Comparison of ENCODE assay signal across 8 cellular contexts in the genomic region with DNA sequence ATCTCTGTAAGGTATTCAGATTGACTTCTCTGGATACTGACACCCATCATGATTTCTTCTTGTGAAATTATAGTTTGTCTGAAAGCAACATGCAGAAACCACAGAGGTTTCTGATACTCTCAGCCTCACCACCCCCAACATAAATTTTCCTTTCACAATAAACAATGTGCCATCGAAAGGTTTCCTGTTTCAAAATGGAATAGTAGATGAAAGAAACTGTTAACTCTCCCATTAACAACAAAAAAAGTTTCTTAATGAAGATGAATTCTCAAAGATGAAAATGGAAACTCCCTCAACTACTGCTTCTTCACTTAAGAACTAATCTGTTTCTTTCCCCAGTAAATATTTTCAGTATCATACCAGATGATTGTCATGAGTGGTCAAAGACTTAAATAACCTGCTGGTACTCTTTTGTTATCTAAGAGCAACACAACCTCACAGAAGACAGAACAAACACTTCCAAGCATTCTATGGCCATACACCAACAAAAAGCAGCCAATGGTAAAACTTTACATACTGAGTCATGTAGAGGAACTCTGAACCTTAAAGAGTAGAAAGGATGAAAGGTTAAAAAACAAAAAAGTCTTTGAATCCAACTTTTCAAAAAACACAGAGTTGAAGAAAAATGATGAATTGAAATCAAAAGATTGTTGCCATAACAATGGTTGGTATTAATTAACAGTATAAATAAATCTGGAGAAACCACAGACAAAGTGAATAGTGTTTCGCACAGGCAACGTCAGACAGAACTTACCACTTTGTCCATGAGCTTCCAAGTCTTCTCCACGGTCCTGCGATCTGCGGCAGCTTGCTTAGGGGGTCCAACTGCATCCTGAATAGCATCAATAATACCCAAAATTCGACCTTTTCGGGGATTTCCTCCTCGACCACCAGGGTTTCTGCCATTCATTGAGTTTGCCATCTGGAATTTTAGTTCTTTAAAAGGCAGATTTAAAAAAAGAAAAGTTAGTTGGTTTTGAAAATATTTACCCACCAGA. TPM values are rescaled to one million over a fixed set of nuclear protein-coding genes. Genes with fewer than 3 reads are reported as not detected.
DNase-seq lines count a peak whose midpoint lies in the region; ATAC-seq and TF ChIP-seq lines count a peak whose summit lies in the region.

No MANE protein-coding gene starts in this region.

- peak overlapping the region; percentile 98 for H3K27ac Mint-ChIP-seq in activated naive CD8-positive, alpha-beta T cell treated with anti-CD3 and anti-CD28 coated beads, Interleukin-2, amount 10 ng/mL, durations not matched to agents 7 days and 5 days

- DNase-seq in GM10266 (ENCODE audit: extremely low spot score), result peak; percentile 63
- DNase-seq in HT-29 (ENCODE audit: low spot score), result peak; percentile 33
- no peak for DNase-seq in activated naive CD8-positive, alpha-beta T cell treated with anti-CD3 and anti-CD28 coated beads, Interleukin-2, amount 10 ng/mL, durations not matched to agents 7 days and 5 days
- DNase-seq in iris pigment epithelial cell (ENCODE audit: low read depth), result peak; percentile 65
- DNase-seq in stromal cell of bone marrow (ENCODE audit: low read depth), result peak; percentile 46
- no peak for DNase-seq in NCI-H1694 treated with DMSO at 0.1 percent for 48 hours (lab: John Stamatoyannopoulos, UW)
- no peak for DNase-seq in NCI-H345 treated with DMSO at 0.1 percent for 48 hours (lab: John Stamatoyannopoulos, UW; ENCODE audit: unreplicated experiment)

- peaks cover 31% of the 10 kb centered on the region for H3K36me3 Mint-ChIP-seq in activated naive CD8-positive, alpha-beta T cell treated with anti-CD3 and anti-CD28 coated beads, Interleukin-2, amount 10 ng/mL, durations not matched to agents 7 days and 5 days

- POLR2A ChIA-PET in activated naive CD8-positive, alpha-beta T cell treated with anti-CD3 and anti-CD28 coated beads, Interleukin-2, amount 10 ng/mL, durations not matched to agents 7 days and 5 days (lab: Charles Lee), result interaction anchor here (0.5 to 3.9 kb wide), 12 partner anchors 10 to 439 kb away, joined by 3 to 19 read pairs (median 4); no protein-coding TSS in a partner anchor

- H3K27me3 Mint-ChIP-seq in activated naive CD8-positive, alpha-beta T cell treated with anti-CD3 and anti-CD28 coated beads, Interleukin-2, amount 10 ng/mL, durations not matched to agents 7 days and 5 days, result no peaks in the 10 kb centered on the region

- TF ChIP-seq CTCF in GM10266 (IDR thresholded peaks at IDR 0.05; ENCODE audit: control insufficient read depth, insufficient read depth, low read depth, missing control alignments), result no peak

- peaks cover 31% of the 10 kb centered on the region for H3K4me1 Mint-ChIP-seq in activated naive CD8-positive, alpha-beta T cell treated with anti-CD3 and anti-CD28 coated beads, Interleukin-2, amount 10 ng/mL, durations not matched to agents 7 days and 5 days

- ATAC-seq in GM21423 (IDR thresholded peaks at IDR 0.05; ENCODE audit: unreplicated experiment), result peak; percentile 28
- no peak for ATAC-seq in activated naive CD8-positive, alpha-beta T cell treated with anti-CD3 and anti-CD28 coated beads, Interleukin-2, amount 10 ng/mL, durations not matched to agents 7 days and 5 days (ENCODE audit: low read depth)

- no peaks in the 10 kb centered on the region for H3K9me3 Mint-ChIP-seq in activated naive CD8-positive, alpha-beta T cell treated with anti-CD3 and anti-CD28 coated beads, Interleukin-2, amount 10 ng/mL, durations not matched to agents 7 days and 5 days

- H3K4me3 Mint-ChIP-seq in activated naive CD8-positive, alpha-beta T cell treated with anti-CD3 and anti-CD28 coated beads, Interleukin-2, amount 10 ng/mL, durations not matched to agents 7 days and 5 days, result peak overlapping the region; percentile 93

RNA-seq across cellular contexts. Expression of gene CBLB, which starts 1.9 kb away (rescaled TPM):
- 3.8 and 8.3 TPM in 2 replicates for total RNA-seq in HT-29 (2014; rRNA removed; shearing (Covaris generic))
- total RNA-seq in activated naive CD8-positive, alpha-beta T cell treated with anti-CD3 and anti-CD28 coated beads, Interleukin-2, amount 10 ng/mL, durations not matched to agents 7 days and 5 days, result 100 to 1,000 TPM; 146 to 157 TPM

Comparison
In these comparisons a context has a peak if more than half of its experiments do, and no peak if none do; other contexts are left out.
1. DNase-seq: peak in GM10266 (single experiment), HT-29 (single experiment), iris pigment epithelial cell (single experiment) and stromal cell of bone marrow (single experiment); none in activated naive CD8-positive, alpha-beta T cell treated with anti-CD3 and anti-CD28 coated beads, Interleukin-2, amount 10 ng/mL, durations not matched to agents 7 days and 5 days (single experiment), NCI-H1694 treated with DMSO at 0.1 percent for 48 hours (single experiment) and NCI-H345 treated with DMSO at 0.1 percent for 48 hours (single experiment).
2. RNA of gene CBLB, which starts 1.9 kb away (total RNA-seq): 146 to 157 TPM in activated naive CD8-positive, alpha-beta T cell treated with anti-CD3 and anti-CD28 coated beads, Interleukin-2, amount 10 ng/mL, durations not matched to agents 7 days and 5 days; 3.8 to 8.3 TPM in HT-29; every median in the first group is over 10 times any median in the second.